12 cellular contexts compared by ENCODE assay signal in the genomic region with DNA sequence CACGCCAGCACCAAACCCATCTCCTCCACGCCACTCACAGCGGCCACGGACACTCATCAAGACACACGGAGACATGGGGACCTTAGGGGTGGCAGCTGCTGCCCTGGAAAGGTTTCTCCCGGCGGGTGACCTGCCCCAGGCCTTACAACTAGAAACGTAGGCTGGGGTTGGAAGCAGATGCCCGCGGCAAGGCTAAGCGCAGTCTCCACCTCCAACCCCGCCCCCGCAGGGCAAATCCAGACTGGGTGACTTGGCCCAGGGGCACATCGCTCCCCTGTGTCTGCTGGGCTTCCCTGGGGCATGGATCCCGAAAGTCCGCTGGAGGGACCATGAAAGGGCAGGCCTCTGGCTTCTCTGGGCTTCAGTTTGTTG. TPM values are rescaled to one million over a fixed set of nuclear protein-coding genes. Genes with fewer than 3 reads are reported as not detected.
DNase-seq lines count a peak whose midpoint lies in the region; ATAC-seq and TF ChIP-seq lines count a peak whose summit lies in the region.
"Had no signal": no experiment of that assay in that cellular context is flagged by ENCODE, and none has a peak within 500 bp of the region (broad histone marks: within the 10 kb centered on the region; RNA-seq: fewer than 3 reads in every experiment).

No MANE protein-coding gene starts in this region.

- H3K36me3 Mint-ChIP-seq in T-helper 17 cell (ENCODE audit: low read depth): peaks cover 5% of the 10 kb centered on the region

- peak overlapping the region; percentile 80 for H3K4me2 ChIP-seq in osteoblast (ENCODE audit: insufficient read depth, low read length)

- WGBS in right cardiac atrium: 69% methylated on average over 16 of the region's 16 CpGs

- H3K27ac Mint-ChIP-seq in T-helper 17 cell: no peak overlapping the region

- H3K27me3 ChIP-seq in right cardiac atrium (ENCODE audit: control insufficient read depth, insufficient read depth) (no peaks in the 10 kb centered on the region), osteoblast (ENCODE audit: insufficient read depth, low read length) (peaks cover 8% of the 10 kb centered on the region)
- H3K27me3 ChIP-seq: SJSA1 had no signal

- H3K27ac ChIP-seq in right cardiac atrium (ENCODE audit: low read length) (no peak overlapping the region), osteoblast (ENCODE audit: low read depth, low read length) (no peak overlapping the region)
- H3K27ac ChIP-seq: SJSA1 had no signal

- no peak for DNase-seq in T-helper 17 cell
- DNase-seq in right cardiac atrium: peak in 1 of 3 donors; percentile 46
- peak; percentile 75 for DNase-seq in osteoblast (ENCODE audit: insufficient read length, low spot score, missing footprints)
- DNase-seq in NCI-H2029 (lab: John Stamatoyannopoulos, UW): no peak
- DNase-seq in activated CD4-positive, CD25-positive, alpha-beta regulatory T cell treated with anti-CD3 and anti-CD28 coated beads, Interleukin-2, amount 50 U/mL, for 72 hours: no peak
- DNase-seq in glomerular visceral epithelial cell (ENCODE audit: extremely low spot score): no peak
- DNase-seq: HCEC 1CT; NCI-H1436 treated with DMSO at 0.1 percent for 48 hours; stimulated activated naive CD4-positive, alpha-beta T cell treated with Interleukin-2 at 50 U/mL for 16 hours had no signal

- H3K36me3 ChIP-seq in ES-I3 (ENCODE audit: insufficient read depth, low read length) (no peaks in the 10 kb centered on the region; the same call in 1 of the 2 replicates), osteoblast (ENCODE audit: insufficient read depth, low read length) (no peaks in the 10 kb centered on the region)
- H3K36me3 ChIP-seq: SJSA1 had no signal

- H3K4me3 ChIP-seq in right cardiac atrium (ENCODE audit: low read length) (no peak overlapping the region), osteoblast (ENCODE audit: insufficient read depth, low read length) (peak overlapping the region; percentile 65)
- H3K4me3 ChIP-seq: SJSA1 had no signal

- H3K4me3 Mint-ChIP-seq in T-helper 17 cell: peak overlapping the region; percentile 37

- H3K4me1 Mint-ChIP-seq in T-helper 17 cell: peaks cover 4% of the 10 kb centered on the region

- no peaks in the 10 kb centered on the region; the same call in 1 of the 2 replicates for H3K4me1 ChIP-seq in ES-I3 (ENCODE audit: insufficient read depth, low read length)
- no peaks in the 10 kb centered on the region for H3K4me1 ChIP-seq in right cardiac atrium (ENCODE audit: control insufficient read depth, insufficient read depth, low read length)
- peaks cover 6% of the 10 kb centered on the region for H3K4me1 ChIP-seq in osteoblast (ENCODE audit: insufficient read depth, low read length)
- H3K4me1 ChIP-seq: SJSA1 had no signal

- intact Hi-C loops in right cardiac atrium (cut with DNase I): no loop called here

- peak overlapping the region; percentile 59 for H3K9ac ChIP-seq in ES-I3 (ENCODE audit: low read depth, low read length)

- H3K79me2 ChIP-seq in osteoblast (ENCODE audit: insufficient read depth, low read length): no peaks in the 10 kb centered on the region

- H4K20me1 ChIP-seq in osteoblast (ENCODE audit: insufficient read depth, low read length): no peaks in the 10 kb centered on the region

- H3K27me3 Mint-ChIP-seq in T-helper 17 cell: peaks cover 36% of the 10 kb centered on the region

- peak overlapping the region; percentile 85 for H2AFZ ChIP-seq in osteoblast (ENCODE audit: low read length)

- no peak for TF ChIP-seq CTCF in osteoblast (IDR thresholded peaks at IDR 0.05; ENCODE audit: extremely low read depth, low read depth, low read length)

- H3K9me3 ChIP-seq in ES-I3 (ENCODE audit: control insufficient read depth, insufficient read depth, low read length) (no peaks in the 10 kb centered on the region; the same call in 1 of the 2 replicates), T-helper 17 cell (ENCODE audit: control insufficient read depth, low read length, poor library complexity, severe bottlenecking) (no peaks in the 10 kb centered on the region), right cardiac atrium (ENCODE audit: control insufficient read depth, low read length) (no peaks in the 10 kb centered on the region), osteoblast (ENCODE audit: low read depth, low read length) (no peaks in the 10 kb centered on the region)

- ATAC-seq in T-helper 17 cell: no peak
- ATAC-seq in right cardiac atrium: peak; percentile 2 to 5
- no peak for ATAC-seq in GM18861 (IDR thresholded peaks at IDR 0.05; ENCODE audit: unreplicated experiment)

RNA-seq across cellular contexts. Expression of a gene that starts 12.0 kb away (rescaled TPM):
- not detected for total RNA-seq in T-helper 17 cell
- total RNA-seq in right cardiac atrium: 10 to 100 TPM; 37.6 to 88.3 (median 52.9) TPM
- polyA plus RNA-seq in right cardiac atrium: 77.8 TPM
- total RNA-seq in osteoblast: 134 and 195 TPM in 2 replicates

Comparison
In these comparisons a context has a peak if more than half of its experiments do, and no peak if none do; other contexts are left out.
1. ATAC-seq: peak in right cardiac atrium (2 of 2); none in T-helper 17 cell (single experiment) and GM18861 (single experiment).
2. RNA of a gene that starts 12.0 kb away (total RNA-seq): 134 to 195 TPM in osteoblast and 37.6 to 88.3 TPM in right cardiac atrium; not detected in T-helper 17 cell; every median in the first group is over 10 times any median in the second.